7 cellular contexts compared by ENCODE assay signal in genomic region chr9:134377976-134378375, GRCh38. TPM values are rescaled to one million over a fixed set of nuclear protein-coding genes. Genes with fewer than 3 reads are reported as not detected.
DNase-seq lines count a peak whose midpoint lies in the region; ATAC-seq and TF ChIP-seq lines count a peak whose summit lies in the region.

No MANE protein-coding gene starts in this region.

- H3K27me3 ChIP-seq in liver (ENCODE audit: control insufficient read depth in 4 of 4, insufficient read depth in 4 of 4, low read length in 3 of 4) (no peaks in the 10 kb centered on the region), tibial nerve (no peaks in the 10 kb centered on the region)

- CTCF ChIA-PET in HEK293 (lab: Yijun Ruan, JAX), result interaction anchor here (1.6 to 2.1 kb wide), 2 partner anchors 22 to 207 kb away, joined by 5 to 7 read pairs; no protein-coding TSS in a partner anchor

- no peaks in the 10 kb centered on the region for H3K9me3 ChIP-seq in HEK293 (ENCODE audit: control insufficient read depth, insufficient read depth, low read depth, low read length)
- H3K9me3 ChIP-seq in liver (ENCODE audit: control insufficient read depth in 4 of 4, low read length in 3 of 4), result no peaks in the 10 kb centered on the region
- H3K9me3 ChIP-seq in tibial nerve, result no peaks in the 10 kb centered on the region

- TF ChIP-seq RAD21 in liver (IDR thresholded peaks at IDR 0.05), result peak; percentile 39 to 57

- H3K4me3 ChIP-seq in HEK293 (ENCODE audit: low read depth, low read length) (no peak overlapping the region), liver (ENCODE audit: low read depth in 1 of 3, low read length in 3 of 3) (peak overlapping the region in 1 of 3 donors; percentile 16), tibial nerve (no peak overlapping the region)

- H3K27ac ChIP-seq in HEK293 (ENCODE audit: extremely low read depth, low read depth, low read length) (no peak overlapping the region), liver (ENCODE audit: low read depth in 1 of 2, low read length in 2 of 2) (peak overlapping the region; percentile 91 to 98), tibial nerve (peak overlapping the region; percentile 31 to 96 (median 82))

- DNase-seq in T47D (ENCODE audit: low read depth in 1 of 2, low spot score in 1 of 2), result peak; percentile 83 to 84
- DNase-seq in tibial nerve (ENCODE audit: low spot score in 2 of 2), result no peak
- DNase-seq in NCI-H748 (lab: John Stamatoyannopoulos, UW; ENCODE audit: unreplicated experiment), result no peak
- no peak for DNase-seq in pons (ENCODE audit: low spot score)

- TF ChIP-seq POLR2A in tibial nerve (IDR thresholded peaks at IDR 0.05), result no peak

- POLR2A ChIA-PET in HEK293 (lab: Yijun Ruan, JAX), result interaction anchor here (0.9 kb wide), 1 partner anchor 40 kb away, joined by 3 read pairs; no protein-coding TSS in a partner anchor

- in situ Hi-C loops in T47D (cut with HindIII; ENCODE audit: low pct_unique_long_range_greater_than_20kb, low sequenced_read_pairs), result no loop called here

- H3K9ac ChIP-seq in liver (ENCODE audit: low read depth in 1 of 2, low read length in 2 of 2), result peak overlapping the region in 1 of 2 donors; percentile 25

- ATAC-seq in GM19395 (IDR thresholded peaks at IDR 0.05; ENCODE audit: unreplicated experiment), result no peak

- no peak for TF ChIP-seq CTCF in HEK293 (tag by site-specific recombination; IDR thresholded peaks at IDR 0.05)
- TF ChIP-seq CTCF in liver (IDR thresholded peaks at IDR 0.05; ENCODE audit: low read depth, low read length, missing input control), result no peak
- no peak for TF ChIP-seq CTCF in tibial nerve (IDR thresholded peaks at IDR 0.05)

- H3K4me1 ChIP-seq in HEK293 (ENCODE audit: control insufficient read depth, insufficient read depth, low read length), result peaks cover 4% of the 10 kb centered on the region; the same call in 1 of the 2 replicates
- H3K4me1 ChIP-seq in liver (ENCODE audit: control insufficient read depth in 4 of 4, insufficient read depth in 4 of 4, low read length in 3 of 4), result peaks cover 64 to 97% (median 83%) of the 10 kb centered on the region in 4 donors
- H3K4me1 ChIP-seq in tibial nerve, result peaks cover 0 to 100% (median 98%) of the 10 kb centered on the region in 4 donors

- no peak for TF ChIP-seq EP300 in tibial nerve (IDR thresholded peaks at IDR 0.05)

- WGBS in liver, result 12% methylated on average over 17 of the region's 17 CpGs
- 28 to 32% methylated on average over 7 to 8 of the region's 17 CpGs for WGBS in tibial nerve, 2 donors

- H3K36me3 ChIP-seq in HEK293 (ENCODE audit: control insufficient read depth in 2 of 2, insufficient read depth in 1 of 2, low read length in 2 of 2) (no peaks in the 10 kb centered on the region), liver (ENCODE audit: control insufficient read depth in 4 of 4, insufficient read depth in 3 of 4, low read depth in 1 of 4, low read length in 3 of 4) (peaks cover 0 to 2% (median 0%) of the 10 kb centered on the region in 4 donors), tibial nerve (no peaks in the 10 kb centered on the region)

TF ChIP-seq in HEK293, 187 proteins besides CTCF, POLR2A, EP300 and RAD21:
- TF ChIP-seq GLIS2 (tag by site-specific recombination; IDR thresholded peaks at IDR 0.05), result peak; percentile 49
- TF ChIP-seq GLIS1 (tag by site-specific recombination; IDR thresholded peaks at IDR 0.05), result peak; percentile 30
- TF ChIP-seq ZIC2 (tag by site-specific recombination; IDR thresholded peaks at IDR 0.05), result peak; percentile 78
- TF ChIP-seq ZEB2 (tag by site-specific recombination; IDR thresholded peaks at IDR 0.05), result no peak

TF ChIP-seq in liver, 16 proteins besides CTCF, POLR2A, EP300 and RAD21:
- TF ChIP-seq SP1 (IDR thresholded peaks at IDR 0.05), result peak; percentile 70
- peak in 1 of 2 donors; percentile 28 for TF ChIP-seq EGR1 (IDR thresholded peaks at IDR 0.05; ENCODE audit: low read depth in 2 of 2)
- no peak for TF ChIP-seq FOXA2 (IDR thresholded peaks at IDR 0.05)
- TF ChIP-seq GABPA (IDR thresholded peaks at IDR 0.05 in 1 of 2, conservative IDR thresholded peaks at IDR 0.05 in 1 of 2), result peak in 1 of 2 donors; percentile 41
- TF ChIP-seq HNF4A (conservative IDR thresholded peaks at IDR 0.05), result peak; percentile 73 to 87
- TF ChIP-seq RXRA (IDR thresholded peaks at IDR 0.05), result peak; percentile 80 to 87
- no peak for TF ChIP-seq HNF4G (IDR thresholded peaks at IDR 0.05)
- peak; percentile 82 for TF ChIP-seq YY1 (IDR thresholded peaks at IDR 0.05)
- peak in 1 of 2 donors; percentile 36 for TF ChIP-seq JUND (IDR thresholded peaks at IDR 0.05)
- TF ChIP-seq NR2F2 (IDR thresholded peaks at IDR 0.05), result peak; percentile 21
- TF ChIP-seq ATF3 (IDR thresholded peaks at IDR 0.05), result no peak
- no peak for TF ChIP-seq TAF1 (conservative IDR thresholded peaks at IDR 0.05)
- peak; percentile 64 for TF ChIP-seq REST (IDR thresholded peaks at IDR 0.05)
- TF ChIP-seq FOXA1 (IDR thresholded peaks at IDR 0.05), result no peak
- peak; percentile 86 for TF ChIP-seq MAX (IDR thresholded peaks at IDR 0.05)
- no peak for TF ChIP-seq ZBTB33 (IDR thresholded peaks at IDR 0.05)

RNA-seq across cellular contexts. Expression of gene RXRA, which starts 51.7 kb away (rescaled TPM):
- 100 to 1,000 TPM in 1 of 2 donors, 10 to 100 TPM in 1; 41.5 to 116 TPM for total RNA-seq in liver
- polyA plus RNA-seq in liver, result 100 to 1,000 TPM in 1 of 2 donors, 10 to 100 TPM in 1; 46.8 to 101 TPM
- total RNA-seq in tibial nerve, result 10 to 100 TPM; 53.5 to 61.5 (median 56.5) TPM

Comparison
In these comparisons a context has a peak if more than half of its experiments do, and no peak if none do; other contexts are left out.
1. DNase-seq: peak in T47D (2 of 2); none in tibial nerve (0 of 2), NCI-H748 (single experiment) and pons (single experiment).